ENCODE assay signal across 40 cellular contexts in genomic region chr4:159722918-159723317, GRCh38.
"Had no signal": no experiment of that assay in that cellular context is flagged by ENCODE, and none has a peak within 500 bp of the region (broad histone marks: within the 10 kb centered on the region; RNA-seq: fewer than 3 reads in every experiment).

No MANE protein-coding gene starts in this region.

- H3K27me3 ChIP-seq: adrenal gland, ascending aorta, body of pancreas, brain microvascular endothelial cell, breast epithelium, cardiac muscle cell had no signal

- H3K9me3 Mint-ChIP-seq: activated naive CD4-positive, alpha-beta T cell treated with anti-CD3 and anti-CD28 coated beads for 36 hours; activated naive CD4-positive, alpha-beta T cell treated with anti-CD3 and anti-CD28 coated beads, Interleukin-2, amount 10 ng/mL, durations not matched to agents 7 days and 5 days; activated naive CD4-positive, alpha-beta T cell treated with anti-CD3 and anti-CD28 coated beads, Interleukin-2, amount 50 U/mL, for 24 hours; activated naive CD8-positive, alpha-beta T cell treated with anti-CD3 and anti-CD28 coated beads for 36 hours; activated naive CD8-positive, alpha-beta T cell treated with anti-CD3 and anti-CD28 coated beads, Interleukin-2, amount 10 ng/mL, durations not matched to agents 7 days and 5 days; activated naive CD8-positive, alpha-beta T cell treated with anti-CD3 and anti-CD28 coated beads, Interleukin-2, amount 50 U/mL, for 24 hours; activated T-cell treated with anti-CD3 and anti-CD28 coated beads, Interleukin-2, amount 50 U/mL, for 72 hours; activated T-helper 17 cell treated with anti-CD3 and anti-CD28 coated beads, Interleukin-2, amount 50 U/mL, for 72 hours; activated T-helper 2 cell treated with anti-CD3 and anti-CD28 coated beads, Interferon-gamma antibody, Interleukin-2, Interleukin-4, amounts not matched to agents 10 μg/mL and 5 μg/mL and 100 μg/mL, durations not matched to agents 14 hours and 24 hours and 36 hours; brain had no signal

- H3K4me3 ChIP-seq: adrenal gland, ascending aorta, body of pancreas, breast epithelium, cardiac muscle cell had no signal

- FAIRE-seq: astrocyte had no signal

- H3K36me3 ChIP-seq: adrenal gland, ascending aorta, brain microvascular endothelial cell, breast epithelium, cardiac muscle cell had no signal

- H3K4me1 ChIP-seq: adrenal gland, ascending aorta, breast epithelium had no signal

- H3K36me3 Mint-ChIP-seq: activated naive CD4-positive, alpha-beta T cell treated with anti-CD3 and anti-CD28 coated beads, Interleukin-2, amount 10 ng/mL, durations not matched to agents 7 days and 5 days; activated naive CD4-positive, alpha-beta T cell treated with anti-CD3 and anti-CD28 coated beads, Interleukin-2, amount 50 U/mL, for 24 hours; activated naive CD4-positive, alpha-beta T cell treated with anti-CD3 and anti-CD28 coated beads, Interleukin-2, amount 50 U/mL, for 72 hours; activated naive CD8-positive, alpha-beta T cell; activated naive CD8-positive, alpha-beta T cell treated with anti-CD3 and anti-CD28 coated beads for 36 hours; activated naive CD8-positive, alpha-beta T cell treated with anti-CD3 and anti-CD28 coated beads, Interleukin-2, amount 10 ng/mL, durations not matched to agents 7 days and 5 days; brain had no signal

- DNase-seq: activated effector memory CD4-positive, alpha-beta T cell treated with anti-CD3 and anti-CD28 coated beads, Interleukin-2, amount 50 U/mL, for 16 hours; activated effector memory CD4-positive, alpha-beta T cell treated with Interleukin-2 at 50 U/mL for 16 hours; activated gamma-delta T cell; activated gamma-delta T cell treated with Interleukin-2 at 50 U/mL for 16 hours; activated naive CD4-positive, alpha-beta T cell; activated naive CD4-positive, alpha-beta T cell treated with anti-CD3 and anti-CD28 coated beads for 36 hours; activated naive CD4-positive, alpha-beta T cell treated with anti-CD3 and anti-CD28 coated beads, Interleukin-2, amount 10 ng/mL, durations not matched to agents 7 days and 5 days; activated naive CD4-positive, alpha-beta T cell treated with anti-CD3 and anti-CD28 coated beads, Interleukin-2, amount 50 U/mL, for 16 hours; activated naive CD4-positive, alpha-beta T cell treated with Interleukin-2 at 50 U/mL for 16 hours; activated naive CD8-positive, alpha-beta T cell treated with anti-CD3 and anti-CD28 coated beads for 36 hours; activated naive CD8-positive, alpha-beta T cell treated with anti-CD3 and anti-CD28 coated beads, Interleukin-2, amount 10 ng/mL, durations not matched to agents 7 days and 5 days; activated naive CD8-positive, alpha-beta T cell treated with anti-CD3 and anti-CD28 coated beads, Interleukin-2, amount 50 U/mL, for 24 hours; activated T-cell treated with anti-CD3 and anti-CD28 coated beads for 4 hours; activated T-cell treated with anti-CD3 and anti-CD28 coated beads, Interleukin-2, amount 50 U/mL, for 1 hour; activated T-cell treated with anti-CD3 and anti-CD28 coated beads, Interleukin-2, amount 50 U/mL, for 24 hours; activated T-cell treated with anti-CD3 and anti-CD28 coated beads, Interleukin-2, amount 50 U/mL, for 4 hours; activated T-cell treated with anti-CD3 and anti-CD28 coated beads, Interleukin-2, amount 50 U/mL, for 48 hours; activated T-cell treated with anti-CD3 and anti-CD28 coated beads, Interleukin-2, amount 50 U/mL, for 72 hours; adrenal gland; amniotic stem cell; amygdala; anterior cingulate cortex; aorta; body of pancreas; brain microvascular endothelial cell; caudate nucleus; central memory CD4-positive, alpha-beta T cell; cerebellar nuclear complex had no signal

- H3K4me3 Mint-ChIP-seq: activated naive CD4-positive, alpha-beta T cell treated with anti-CD3 and anti-CD28 coated beads for 36 hours; activated naive CD4-positive, alpha-beta T cell treated with anti-CD3 and anti-CD28 coated beads, Interleukin-2, amount 10 ng/mL, durations not matched to agents 7 days and 5 days; activated naive CD4-positive, alpha-beta T cell treated with anti-CD3 and anti-CD28 coated beads, Interleukin-2, amount 50 U/mL, for 24 hours; activated naive CD8-positive, alpha-beta T cell; activated naive CD8-positive, alpha-beta T cell treated with anti-CD3 and anti-CD28 coated beads for 36 hours; activated naive CD8-positive, alpha-beta T cell treated with anti-CD3 and anti-CD28 coated beads, Interleukin-2, amount 10 ng/mL, durations not matched to agents 7 days and 5 days; activated naive CD8-positive, alpha-beta T cell treated with anti-CD3 and anti-CD28 coated beads, Interleukin-2, amount 50 U/mL, for 24 hours; activated T-cell treated with anti-CD3 and anti-CD28 coated beads, Interleukin-2, amount 50 U/mL, for 24 hours; activated T-cell treated with anti-CD3 and anti-CD28 coated beads, Interleukin-2, amount 50 U/mL, for 4 hours; activated T-cell treated with anti-CD3 and anti-CD28 coated beads, Interleukin-2, amount 50 U/mL, for 72 hours; activated T-helper 1 cell treated with anti-CD3 and anti-CD28 coated beads, Interleukin-12 subunit alpha, Interleukin-12 subunit beta, Interleukin-2, Interleukin-4 antibody, amounts not matched to agents 30 ng/mL and 10 ng/mL and 1 ng/mL, durations not matched to agents 14 hours and 24 hours and 36 hours; activated T-helper 17 cell treated with anti-CD3 and anti-CD28 coated beads, Interleukin-2, amount 50 U/mL, for 72 hours; brain; central memory CD8-positive, alpha-beta T cell had no signal

- H3K27me3 Mint-ChIP-seq: activated naive CD4-positive, alpha-beta T cell treated with anti-CD3 and anti-CD28 coated beads, Interleukin-2, amount 10 ng/mL, durations not matched to agents 7 days and 5 days; activated naive CD4-positive, alpha-beta T cell treated with anti-CD3 and anti-CD28 coated beads, Interleukin-2, amount 50 U/mL, for 24 hours; activated naive CD8-positive, alpha-beta T cell; activated naive CD8-positive, alpha-beta T cell treated with anti-CD3 and anti-CD28 coated beads for 36 hours; activated naive CD8-positive, alpha-beta T cell treated with anti-CD3 and anti-CD28 coated beads, Interleukin-2, amount 10 ng/mL, durations not matched to agents 7 days and 5 days; activated naive CD8-positive, alpha-beta T cell treated with anti-CD3 and anti-CD28 coated beads, Interleukin-2, amount 50 U/mL, for 24 hours; activated T-cell treated with anti-CD3 and anti-CD28 coated beads, Interleukin-2, amount 50 U/mL, for 24 hours; activated T-helper 17 cell treated with anti-CD3 and anti-CD28 coated beads, Interleukin-2, amount 50 U/mL, for 72 hours; brain; central memory CD8-positive, alpha-beta T cell had no signal

- H3K9me3 ChIP-seq: adrenal gland, ascending aorta, body of pancreas, breast epithelium had no signal

- H3K27ac Mint-ChIP-seq: activated naive CD4-positive, alpha-beta T cell treated with anti-CD3 and anti-CD28 coated beads for 36 hours; activated naive CD4-positive, alpha-beta T cell treated with anti-CD3 and anti-CD28 coated beads, Interleukin-2, amount 10 ng/mL, durations not matched to agents 7 days and 5 days; activated naive CD4-positive, alpha-beta T cell treated with anti-CD3 and anti-CD28 coated beads, Interleukin-2, amount 50 U/mL, for 24 hours; activated naive CD8-positive, alpha-beta T cell; activated naive CD8-positive, alpha-beta T cell treated with anti-CD3 and anti-CD28 coated beads for 36 hours; activated naive CD8-positive, alpha-beta T cell treated with anti-CD3 and anti-CD28 coated beads, Interleukin-2, amount 10 ng/mL, durations not matched to agents 7 days and 5 days; activated naive CD8-positive, alpha-beta T cell treated with anti-CD3 and anti-CD28 coated beads, Interleukin-2, amount 50 U/mL, for 24 hours; activated T-cell treated with anti-CD3 and anti-CD28 coated beads, Interleukin-2, amount 50 U/mL, for 24 hours; activated T-cell treated with anti-CD3 and anti-CD28 coated beads, Interleukin-2, amount 50 U/mL, for 72 hours; activated T-helper 1 cell treated with anti-CD3 and anti-CD28 coated beads, Interleukin-12 subunit alpha, Interleukin-12 subunit beta, Interleukin-2, Interleukin-4 antibody, amounts not matched to agents 30 ng/mL and 10 ng/mL and 1 ng/mL, durations not matched to agents 14 hours and 24 hours and 36 hours; activated T-helper 17 cell treated with anti-CD3 and anti-CD28 coated beads, Interleukin-2, amount 50 U/mL, for 72 hours; activated T-helper 2 cell treated with anti-CD3 and anti-CD28 coated beads, Interferon-gamma antibody, Interleukin-2, Interleukin-4, amounts not matched to agents 10 μg/mL and 5 μg/mL and 100 μg/mL, durations not matched to agents 14 hours and 24 hours and 36 hours; brain had no signal

- ATAC-seq: activated naive CD4-positive, alpha-beta T cell treated with anti-CD3 and anti-CD28 coated beads, Interleukin-2, amount 50 U/mL, for 72 hours; activated naive CD8-positive, alpha-beta T cell treated with anti-CD3 and anti-CD28 coated beads, Interleukin-2, amount 50 U/mL, for 24 hours; activated T-cell treated with anti-CD3 and anti-CD28 coated beads, Interleukin-2, amount 50 U/mL, for 72 hours; activated T-helper 17 cell treated with anti-CD3 and anti-CD28 coated beads, Interleukin-2, amount 50 U/mL, for 72 hours had no signal

- H3K27ac ChIP-seq: adrenal gland, ascending aorta, body of pancreas, brain microvascular endothelial cell, breast epithelium, cardiac muscle cell had no signal

- H3K4me1 Mint-ChIP-seq: activated naive CD4-positive, alpha-beta T cell treated with anti-CD3 and anti-CD28 coated beads, Interleukin-2, amount 10 ng/mL, durations not matched to agents 7 days and 5 days; activated naive CD4-positive, alpha-beta T cell treated with anti-CD3 and anti-CD28 coated beads, Interleukin-2, amount 50 U/mL, for 24 hours; activated naive CD8-positive, alpha-beta T cell treated with anti-CD3 and anti-CD28 coated beads for 36 hours; activated naive CD8-positive, alpha-beta T cell treated with anti-CD3 and anti-CD28 coated beads, Interleukin-2, amount 10 ng/mL, durations not matched to agents 7 days and 5 days; activated naive CD8-positive, alpha-beta T cell treated with anti-CD3 and anti-CD28 coated beads, Interleukin-2, amount 50 U/mL, for 24 hours; activated T-helper 17 cell treated with anti-CD3 and anti-CD28 coated beads, Interleukin-2, amount 50 U/mL, for 72 hours; brain; central memory CD8-positive, alpha-beta T cell had no signal
